In genomic region chr18:76644580-76644979, GRCh38 we compare ENCODE assay signal across 8 cellular contexts.
"Had no signal": no experiment of that assay in that cellular context is flagged by ENCODE, and none has a peak within 500 bp of the region (broad histone marks: within the 10 kb centered on the region; RNA-seq: fewer than 3 reads in every experiment).

No MANE protein-coding gene starts in this region.

- H3K4me3 ChIP-seq: K562 had no signal

- H3K36me3 Mint-ChIP-seq: IgD-negative memory B cell had no signal

- H3K4me1 Mint-ChIP-seq: IgD-negative memory B cell had no signal

- H3K4me3 Mint-ChIP-seq: IgD-negative memory B cell had no signal

- H3K9ac ChIP-seq: KMS-11 had no signal

- FAIRE-seq: HTR-8/SVneo, K562 had no signal

- ATAC-seq: K562 had no signal

- H3K27ac Mint-ChIP-seq: IgD-negative memory B cell had no signal

- H3K4me2 ChIP-seq: KMS-11 had no signal

- DNase-seq: IMR-90, KBM-7, KG1 had no signal

- H3K9me3 Mint-ChIP-seq: IgD-negative memory B cell had no signal

- H3K27ac ChIP-seq: HL-60, KMS-11 had no signal
